Comparison of ENCODE assay signal across 1 cellular context in genomic region chr13:19763618-19764017, GRCh38.
TF ChIP-seq lines count a peak whose summit lies in the region.

No MANE protein-coding gene starts in this region.

TF ChIP-seq in HepG2, 621 proteins besides CTCF, POLR2A, EP300 and RAD21 (continued from another document):
- TF ChIP-seq MYPOP (CRISPR knock-in tag; IDR thresholded peaks at IDR 0.05): no peak
